Comparison of ENCODE assay signal across 12 cellular contexts in genomic region chr2:23901966-23902942, GRCh38. TPM values are rescaled to one million over a fixed set of nuclear protein-coding genes. Genes with fewer than 3 reads are reported as not detected.
DNase-seq lines count a peak whose midpoint lies in the region; ATAC-seq and TF ChIP-seq lines count a peak whose summit lies in the region.
"Had no signal": no experiment of that assay in that cellular context is flagged by ENCODE, and none has a peak within 500 bp of the region (broad histone marks: within the 10 kb centered on the region; RNA-seq: fewer than 3 reads in every experiment).

No MANE protein-coding gene starts in this region.

- H3K4me1 Mint-ChIP-seq in Caco-2 (ENCODE audit: low read depth, unreplicated experiment) = peaks cover 9% of the 10 kb centered on the region

- no peak overlapping the region for H3K4me3 ChIP-seq in esophagus squamous epithelium
- no peak overlapping the region for H3K4me3 ChIP-seq in Caco-2 (ENCODE audit: low read depth, low read length)

- no peaks in the 10 kb centered on the region for H3K36me3 Mint-ChIP-seq in Caco-2 (ENCODE audit: insufficient read depth, unreplicated experiment)

- H3K27me3 Mint-ChIP-seq in Caco-2 (ENCODE audit: insufficient read depth, unreplicated experiment) = no peaks in the 10 kb centered on the region

- DNase-seq in GM04503 (ENCODE audit: low read depth) = peak; percentile 57
- DNase-seq in NCI-H69 (lab: John Stamatoyannopoulos, UW) = peak; percentile 1
- no peak for DNase-seq in esophagus squamous epithelium (lab: John Stamatoyannopoulos, UW)
- no peak for DNase-seq in sciatic nerve (ENCODE audit: low spot score)
- DNase-seq in RKO (ENCODE audit: low spot score) = no peak
- DNase-seq in Caco-2 = no peak
- DNase-seq: activated naive CD4-positive, alpha-beta T cell treated with Interleukin-2 at 50 U/mL for 16 hours; GOT3 had no signal

- intact Hi-C loops in esophagus squamous epithelium (cut with DNase I) (no loop called here), sciatic nerve (cut with DNase I) (no loop called here), Caco-2 (cut with micrococcal nuclease; ENCODE audit: unreplicated experiment) (no loop called here)

- H3K9me3 Mint-ChIP-seq in Caco-2 (ENCODE audit: unreplicated experiment) = no peaks in the 10 kb centered on the region

- POLR2A ChIA-PET in Caco-2 (lab: Charles Lee) = no interaction called here

- no peak overlapping the region for H3K4me3 Mint-ChIP-seq in Caco-2 (ENCODE audit: unreplicated experiment)

- no peak for TF ChIP-seq CTCF in esophagus squamous epithelium (IDR thresholded peaks at IDR 0.05)
- no peak for TF ChIP-seq CTCF in Caco-2 (IDR thresholded peaks at IDR 0.05; ENCODE audit: insufficient read depth in 1 of 2, low read depth in 1 of 2, low read length in 1 of 2, severe bottlenecking in 1 of 2, unreplicated experiment in 1 of 2)

- no peak overlapping the region for H3K27ac Mint-ChIP-seq in Caco-2 (ENCODE audit: unreplicated experiment)

- BruUV-seq in Caco-2 (replicated peaks; lab: Mats Ljungman, UMichigan) = no TSS peak

- WGBS in esophagus squamous epithelium, 2 donors = 34 to 42% methylated on average over 6 of the region's 6 CpGs

- H3K27ac ChIP-seq in esophagus squamous epithelium = peak overlapping the region; percentile 13 to 89 (median 65)
- H3K27ac ChIP-seq: parathyroid adenoma had no signal

- ATAC-seq in sciatic nerve (peak; percentile 72), HG03039 (IDR thresholded peaks at IDR 0.05; ENCODE audit: unreplicated experiment) (no peak)
- no peak for ATAC-seq in activated CD4-positive, CD25-positive, alpha-beta regulatory T cell treated with anti-CD3 and anti-CD28 coated beads, Interleukin-2, amount 50 U/mL, for 24 hours
- ATAC-seq: Panc1 had no signal

- H3K4me1 ChIP-seq in esophagus squamous epithelium (peaks cover 16 to 59% (median 31%) of the 10 kb centered on the region in 3 donors), Caco-2 (0 out of 2 replicates have a peak, but pooled peaks cover 6% of the 10 kb centered on the region)

- no peaks in the 10 kb centered on the region for H3K36me3 ChIP-seq in esophagus squamous epithelium
- H3K36me3 ChIP-seq in Caco-2 (ENCODE audit: control insufficient read depth, insufficient read depth, low read length) = no peaks in the 10 kb centered on the region

- no peaks in the 10 kb centered on the region for H3K27me3 ChIP-seq in esophagus squamous epithelium
- H3K27me3 ChIP-seq in Caco-2 (replicated peaks; ENCODE audit: control insufficient read depth, insufficient read depth, low read length) = no peaks in the 10 kb centered on the region

- CTCF ChIA-PET in Caco-2 (lab: Charles Lee) = interaction anchor here (0.9 kb wide), 1 partner anchor 24 kb away, joined by 3 read pairs; the partner anchor contains the start of gene ATAD2B

- H3K9me3 ChIP-seq in esophagus squamous epithelium = no peaks in the 10 kb centered on the region
- H3K9me3 ChIP-seq in Caco-2 = no peaks in the 10 kb centered on the region

- no peak for TF ChIP-seq POLR2A in esophagus squamous epithelium (IDR thresholded peaks at IDR 0.05)

RNA-seq across cellular contexts. Expression of gene ATAD2B, which starts 24.7 kb away (rescaled TPM):
- 10 to 100 TPM in 3 of 4 donors, 1 to 10 TPM in 1; 7.4 to 29.2 (median 20.8) TPM for total RNA-seq in esophagus squamous epithelium
- 42.2 TPM for total RNA-seq in sciatic nerve
- 28.9 and 32.1 TPM in 2 replicates for total RNA-seq in Caco-2 (2022)

RNA-seq across cellular contexts. Expression of gene UBXN2A, which starts 38.0 kb away (rescaled TPM):
- 10 to 100 TPM in 2 of 4 donors, 1 to 10 TPM in 2; 8.8 to 16.2 (median 10.0) TPM for total RNA-seq in esophagus squamous epithelium
- total RNA-seq in sciatic nerve = 30.3 TPM
- 21.6 and 22.0 TPM in 2 replicates for total RNA-seq in Caco-2 (2022)

Comparison
In these comparisons a context has a peak if more than half of its experiments do, and no peak if none do; other contexts are left out.
1. DNase-seq: peak in GM04503 (single experiment) and NCI-H69 (single experiment); none in esophagus squamous epithelium (single experiment), sciatic nerve (single experiment), RKO (single experiment) and Caco-2 (0 of 2).